Comparison of ENCODE assay signal across 26 cellular contexts in the genomic region with DNA sequence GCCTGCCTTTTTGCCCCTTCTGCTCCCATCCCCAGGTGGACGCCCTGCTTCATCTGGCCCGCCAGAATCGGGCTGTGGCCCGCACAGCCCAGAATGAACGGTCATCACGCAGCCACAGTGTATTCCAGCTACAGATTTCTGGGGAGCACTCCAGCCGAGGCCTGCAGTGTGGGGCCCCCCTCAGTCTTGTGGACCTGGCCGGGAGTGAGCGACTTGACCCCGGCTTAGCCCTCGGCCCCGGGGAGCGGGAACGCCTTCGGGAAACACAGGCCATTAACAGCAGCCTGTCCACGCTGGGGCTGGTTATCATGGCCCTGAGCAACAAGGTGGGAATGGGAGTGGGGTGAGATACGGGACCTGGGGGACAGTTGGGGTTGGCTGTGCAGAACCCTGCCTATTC. TPM values are rescaled to one million over a fixed set of nuclear protein-coding genes. Genes with fewer than 3 reads are reported as not detected.
DNase-seq lines count a peak whose midpoint lies in the region; ATAC-seq, FAIRE-seq and TF ChIP-seq lines count a peak whose summit lies in the region.
"Had no signal": no experiment of that assay in that cellular context is flagged by ENCODE, and none has a peak within 500 bp of the region (broad histone marks: within the 10 kb centered on the region; RNA-seq: fewer than 3 reads in every experiment).

No MANE protein-coding gene starts in this region.

- H3K27me3 Mint-ChIP-seq in activated CD4-positive, alpha-beta memory T cell treated with anti-CD3 and anti-CD28 coated beads, Interleukin-2, amount 10 ng/mL, durations not matched to agents 7 days and 5 days, result no peaks in the 10 kb centered on the region
- H3K27me3 Mint-ChIP-seq in activated CD4-positive, alpha-beta memory T cell treated with anti-CD3 and anti-CD28 coated beads for 36 hours, result no peaks in the 10 kb centered on the region
- no peaks in the 10 kb centered on the region for H3K27me3 Mint-ChIP-seq in CD8-positive, alpha-beta memory T cell
- H3K27me3 Mint-ChIP-seq: stimulated activated naive CD8-positive, alpha-beta T cell treated with anti-CD3 and anti-CD28 coated beads, Interleukin-15, amount 100 ng/mL, for 72 hours had no signal

- H3K9ac ChIP-seq in endothelial cell of umbilical vein (replicated peaks; ENCODE audit: extremely low read depth, insufficient read depth, low read length), result no peak overlapping the region

- H3K27ac Mint-ChIP-seq in activated CD4-positive, alpha-beta memory T cell treated with anti-CD3 and anti-CD28 coated beads, Interleukin-2, amount 10 ng/mL, durations not matched to agents 7 days and 5 days, result peak overlapping the region; percentile 67
- H3K27ac Mint-ChIP-seq in activated CD4-positive, alpha-beta memory T cell treated with anti-CD3 and anti-CD28 coated beads for 36 hours, result no peak overlapping the region
- H3K27ac Mint-ChIP-seq in CD8-positive, alpha-beta memory T cell, result peak overlapping the region in 5 of 8 donors; percentile 13 to 100 (median 77)

- H3K4me3 Mint-ChIP-seq in activated CD4-positive, alpha-beta memory T cell treated with anti-CD3 and anti-CD28 coated beads, Interleukin-2, amount 10 ng/mL, durations not matched to agents 7 days and 5 days, result no peak overlapping the region
- no peak overlapping the region for H3K4me3 Mint-ChIP-seq in activated CD4-positive, alpha-beta memory T cell treated with anti-CD3 and anti-CD28 coated beads for 36 hours
- H3K4me3 Mint-ChIP-seq in CD8-positive, alpha-beta memory T cell, result no peak overlapping the region
- H3K4me3 Mint-ChIP-seq: CD14-positive monocyte; stimulated activated naive CD8-positive, alpha-beta T cell treated with anti-CD3 and anti-CD28 coated beads, Interleukin-15, amount 100 ng/mL, for 72 hours; T-helper 1 cell treated with Interleukin-12 subunit alpha and Interleukin-12 subunit beta and Interleukin-4 antibody, amounts not matched to agents 30 μg/mL and 1 μg/mL, for 36 hours had no signal

- no peak for ATAC-seq in HG03442 (IDR thresholded peaks at IDR 0.05; ENCODE audit: unreplicated experiment)
- ATAC-seq: foreskin keratinocyte; heart left ventricle; left ventricle myocardium superior; SK-N-SH treated with all-trans-retinoic acid at 6 μM for 48 hours; stimulated activated naive CD8-positive, alpha-beta T cell treated with anti-CD3 and anti-CD28 coated beads, Interleukin-15, amount 100 ng/mL, for 72 hours had no signal

- H3K36me3 Mint-ChIP-seq in activated CD4-positive, alpha-beta memory T cell treated with anti-CD3 and anti-CD28 coated beads, Interleukin-2, amount 10 ng/mL, durations not matched to agents 7 days and 5 days (ENCODE audit: low read depth), result peaks cover 75% of the 10 kb centered on the region
- H3K36me3 Mint-ChIP-seq in activated CD4-positive, alpha-beta memory T cell treated with anti-CD3 and anti-CD28 coated beads for 36 hours, result peaks cover 56% of the 10 kb centered on the region
- H3K36me3 Mint-ChIP-seq in CD8-positive, alpha-beta memory T cell, result peaks cover 0 to 1% (median 0%) of the 10 kb centered on the region in 3 donors

- no peak overlapping the region for H3K4me3 ChIP-seq in CD8-positive, alpha-beta memory T cell (ENCODE audit: low read length)
- H3K4me3 ChIP-seq in endothelial cell of umbilical vein (replicated peaks in 1 of 3; ENCODE audit: insufficient read depth in 1 of 3, low read depth in 1 of 3, low read length in 3 of 3), result no peak overlapping the region
- H3K4me3 ChIP-seq: adrenal gland, esophagus squamous epithelium, heart left ventricle, thoracic aorta had no signal

- DNase-seq in activated CD4-positive, alpha-beta memory T cell treated with anti-CD3 and anti-CD28 coated beads, Interleukin-2, amount 10 ng/mL, durations not matched to agents 7 days and 5 days, result no peak
- DNase-seq in activated CD4-positive, alpha-beta memory T cell treated with anti-CD3 and anti-CD28 coated beads for 36 hours, result no peak
- peak in 1 of 5 donors; percentile 40 for DNase-seq in CD8-positive, alpha-beta memory T cell
- no peak for DNase-seq in endothelial cell of umbilical vein (ENCODE audit: low read depth, low spot score)
- DNase-seq in stimulated activated CD4-positive, alpha-beta T cell treated with anti-CD3 and anti-CD28 coated beads, Interleukin-2, amount 100 ng/mL, for 24 hours, result no peak
- DNase-seq: activated CD4-positive, alpha-beta T cell treated with anti-CD3 and anti-CD28 coated beads for 1 hour; adrenal gland; EL; esophagus squamous epithelium; foreskin keratinocyte; heart left ventricle; IMR-90; left ventricle myocardium superior; NCI-H146; NCI-H226; Right ventricle myocardium superior; small intestine; stimulated activated naive CD8-positive, alpha-beta T cell treated with anti-CD3 and anti-CD28 coated beads, Interleukin-15, amount 100 ng/mL, for 72 hours had no signal

- peaks cover 43% of the 10 kb centered on the region for H3K4me1 Mint-ChIP-seq in activated CD4-positive, alpha-beta memory T cell treated with anti-CD3 and anti-CD28 coated beads, Interleukin-2, amount 10 ng/mL, durations not matched to agents 7 days and 5 days
- H3K4me1 Mint-ChIP-seq in activated CD4-positive, alpha-beta memory T cell treated with anti-CD3 and anti-CD28 coated beads for 36 hours (ENCODE audit: low read depth), result peaks cover 21% of the 10 kb centered on the region
- H3K4me1 Mint-ChIP-seq in CD8-positive, alpha-beta memory T cell, result peaks cover 20 to 26% (median 24%) of the 10 kb centered on the region in 3 donors

- no peaks in the 10 kb centered on the region for H4K20me1 ChIP-seq in endothelial cell of umbilical vein (replicated peaks; ENCODE audit: control insufficient read depth, extremely low read depth, insufficient read depth, low read length)

- H3K9me3 ChIP-seq in CD8-positive, alpha-beta memory T cell (ENCODE audit: low read length), result no peaks in the 10 kb centered on the region
- no peaks in the 10 kb centered on the region for H3K9me3 ChIP-seq in endothelial cell of umbilical vein (replicated peaks; ENCODE audit: control insufficient read depth, insufficient read depth, low read length)
- H3K9me3 ChIP-seq: adrenal gland, esophagus squamous epithelium, heart left ventricle, thoracic aorta had no signal

- dilution Hi-C loops in endothelial cell of umbilical vein (cut with MboI; ENCODE audit: extremely low pct_ligation_motif_present, low sequenced_read_pairs), result no loop called here

- intact Hi-C loops in activated CD4-positive, alpha-beta memory T cell treated with anti-CD3 and anti-CD28 coated beads for 36 hours (cut with micrococcal nuclease), result no loop called here
- intact Hi-C loops in endothelial cell of umbilical vein (cut with micrococcal nuclease), result no loop called here

- peaks cover 6% of the 10 kb centered on the region for H3K79me2 ChIP-seq in endothelial cell of umbilical vein (ENCODE audit: control insufficient read depth, insufficient read depth, low read length)

- no peak overlapping the region for H2AFZ ChIP-seq in endothelial cell of umbilical vein (ENCODE audit: low read depth, low read length)

- no peaks in the 10 kb centered on the region for H3K9me1 ChIP-seq in endothelial cell of umbilical vein (replicated peaks; ENCODE audit: control insufficient read depth, extremely low read depth, insufficient read depth, low read length)

- no peak for TF ChIP-seq CTCF in endothelial cell of umbilical vein (IDR thresholded peaks at IDR 0.05; ENCODE audit: extremely low read depth in 1 of 2, insufficient read depth in 1 of 2, low read depth in 1 of 2, low read length in 2 of 2)

- H3K4me1 ChIP-seq in CD8-positive, alpha-beta memory T cell (ENCODE audit: insufficient read depth, low read length), result peaks cover 13% of the 10 kb centered on the region
- peaks cover 5% of the 10 kb centered on the region for H3K4me1 ChIP-seq in endothelial cell of umbilical vein (ENCODE audit: control insufficient read depth, extremely low read depth, insufficient read depth, low read length)
- H3K4me1 ChIP-seq: adrenal gland, foreskin keratinocyte had no signal

- no peak overlapping the region for H3K27ac ChIP-seq in CD8-positive, alpha-beta memory T cell (ENCODE audit: low read depth, low read length)
- H3K27ac ChIP-seq in endothelial cell of umbilical vein (ENCODE audit: insufficient read depth, low read depth, low read length), result no peak overlapping the region
- H3K27ac ChIP-seq: adrenal gland, esophagus squamous epithelium, foreskin keratinocyte, heart left ventricle, thoracic aorta had no signal

- no peaks in the 10 kb centered on the region for H3K27me3 ChIP-seq in CD8-positive, alpha-beta memory T cell (ENCODE audit: insufficient read depth, low read length, poor library complexity, severe bottlenecking)
- no peaks in the 10 kb centered on the region for H3K27me3 ChIP-seq in endothelial cell of umbilical vein (ENCODE audit: control insufficient read depth in 2 of 2, insufficient read depth in 2 of 2, low read length in 2 of 2)
- H3K27me3 ChIP-seq: adrenal gland, esophagus squamous epithelium, foreskin keratinocyte, heart left ventricle had no signal

- FAIRE-seq in endothelial cell of umbilical vein (lab: Jason Lieb, UNC), result no peak
- FAIRE-seq: endometrium, H1, keratinocyte, small intestine had no signal

- no peak for TF ChIP-seq POLR2A in endothelial cell of umbilical vein (IDR thresholded peaks at IDR 0.05; ENCODE audit: low read depth, low read length)

- no peaks in the 10 kb centered on the region for H3K9me3 Mint-ChIP-seq in activated CD4-positive, alpha-beta memory T cell treated with anti-CD3 and anti-CD28 coated beads, Interleukin-2, amount 10 ng/mL, durations not matched to agents 7 days and 5 days
- no peaks in the 10 kb centered on the region for H3K9me3 Mint-ChIP-seq in activated CD4-positive, alpha-beta memory T cell treated with anti-CD3 and anti-CD28 coated beads for 36 hours
- H3K9me3 Mint-ChIP-seq in CD8-positive, alpha-beta memory T cell, result no peaks in the 10 kb centered on the region
- H3K9me3 Mint-ChIP-seq: CD14-positive monocyte; stimulated activated naive CD8-positive, alpha-beta T cell treated with anti-CD3 and anti-CD28 coated beads, Interleukin-15, amount 100 ng/mL, for 72 hours; T-helper 1 cell treated with Interleukin-12 subunit alpha and Interleukin-12 subunit beta and Interleukin-4 antibody, amounts not matched to agents 30 μg/mL and 1 μg/mL, for 36 hours had no signal

- CTCF ChIA-PET in activated CD4-positive, alpha-beta memory T cell treated with anti-CD3 and anti-CD28 coated beads, Interleukin-2, amount 10 ng/mL, durations not matched to agents 7 days and 5 days (lab: Charles Lee), result interaction anchor here (0.6 kb wide), 1 partner anchor 148 kb away, joined by 3 read pairs; no protein-coding TSS in a partner anchor
- CTCF ChIA-PET in activated CD4-positive, alpha-beta memory T cell treated with anti-CD3 and anti-CD28 coated beads for 36 hours (lab: Charles Lee), result interaction anchor here (1.3 kb wide), 1 partner anchor 15 kb away, joined by 4 read pairs; no protein-coding TSS in a partner anchor
- CTCF ChIA-PET in CD8-positive, alpha-beta memory T cell (lab: Charles Lee), result interaction anchor here (1.8 kb wide), 1 partner anchor 129 kb away, joined by 4 read pairs; a partner anchor contains a TSS
- CTCF ChIA-PET in endothelial cell of umbilical vein (lab: Charles Lee), result interaction anchor here (1.5 kb wide), 1 partner anchor 14 kb away, joined by 7 read pairs; a partner anchor contains a TSS

- POLR2A ChIA-PET in activated CD4-positive, alpha-beta memory T cell treated with anti-CD3 and anti-CD28 coated beads, Interleukin-2, amount 10 ng/mL, durations not matched to agents 7 days and 5 days (lab: Charles Lee), result interaction anchor here (1.9 kb wide), 1 partner anchor 13 kb away, joined by 12 read pairs; a partner anchor contains a TSS
- POLR2A ChIA-PET in activated CD4-positive, alpha-beta memory T cell treated with anti-CD3 and anti-CD28 coated beads for 36 hours (lab: Charles Lee), result no interaction called here
- POLR2A ChIA-PET in CD8-positive, alpha-beta memory T cell (lab: Charles Lee), result no interaction called here
- POLR2A ChIA-PET in endothelial cell of umbilical vein (lab: Charles Lee), result no interaction called here

- H3K36me3 ChIP-seq in CD8-positive, alpha-beta memory T cell (ENCODE audit: insufficient read depth, low read length), result no peaks in the 10 kb centered on the region
- peaks cover 17 to 18% of the 10 kb centered on the region in 2 experiments for H3K36me3 ChIP-seq in endothelial cell of umbilical vein (ENCODE audit: control insufficient read depth in 2 of 2, extremely low read depth in 1 of 2, insufficient read depth in 2 of 2, low read length in 2 of 2)
- H3K36me3 ChIP-seq: adrenal gland, thoracic aorta had no signal

- H3K4me2 ChIP-seq in endothelial cell of umbilical vein (ENCODE audit: insufficient read depth, low read length), result no peak overlapping the region

- BruUV-seq in endothelial cell of umbilical vein (replicated peaks; lab: Mats Ljungman, UMichigan), result TSS peak; percentile 5

RNA-seq across cellular contexts. Expression of a gene that starts 4.7 kb away (rescaled TPM):
- 10 to 100 TPM; 46.4 to 51.4 TPM for total RNA-seq in activated CD4-positive, alpha-beta memory T cell treated with anti-CD3 and anti-CD28 coated beads, Interleukin-2, amount 10 ng/mL, durations not matched to agents 7 days and 5 days
- 10 to 100 TPM; 32.4 to 42.3 TPM for total RNA-seq in activated CD4-positive, alpha-beta memory T cell treated with anti-CD3 and anti-CD28 coated beads for 36 hours
- total RNA-seq in CD8-positive, alpha-beta memory T cell, result 10 to 100 TPM; 38.5 to 43.3 TPM
- 76.5 TPM for polyA plus RNA-seq in CD8-positive, alpha-beta memory T cell
- 28.8 and 32.5 TPM in 2 replicates for total RNA-seq in endothelial cell of umbilical vein
- polyA plus RNA-seq in endothelial cell of umbilical vein, result 53.1 and 62.6 TPM in 2 replicates
- 23.9 and 25.2 TPM in 2 replicates for polyA plus RNA-seq in endothelial cell of umbilical vein (2011; cell fraction: cytosol; rRNA removed)
- 186 and 227 TPM in 2 replicates for polyA plus RNA-seq in endothelial cell of umbilical vein (2011; cell fraction: nucleus; rRNA removed)
- 22.8 and 26.1 TPM in 2 replicates for polyA plus RNA-seq in endothelial cell of umbilical vein (2012)
- 22.3 and 26.8 TPM in 2 replicates for polyA minus RNA-seq in endothelial cell of umbilical vein
- polyA minus RNA-seq in endothelial cell of umbilical vein (2011; cell fraction: cytosol; rRNA and poly(A)+ RNA removed), result 8.6 TPM
- polyA minus RNA-seq in endothelial cell of umbilical vein (2011; cell fraction: nucleus; rRNA and poly(A)+ RNA removed), result 16.2 and 19.6 TPM in 2 replicates

RNA-seq across cellular contexts. Expression of a gene that starts 11.7 kb away (rescaled TPM):
- total RNA-seq in activated CD4-positive, alpha-beta memory T cell treated with anti-CD3 and anti-CD28 coated beads, Interleukin-2, amount 10 ng/mL, durations not matched to agents 7 days and 5 days, result 100 to 1,000 TPM; 243 TPM
- 100 to 1,000 TPM; 190 to 198 TPM for total RNA-seq in activated CD4-positive, alpha-beta memory T cell treated with anti-CD3 and anti-CD28 coated beads for 36 hours
- 100 to 1,000 TPM; 149 to 164 TPM for total RNA-seq in CD8-positive, alpha-beta memory T cell
- 451 TPM for polyA plus RNA-seq in CD8-positive, alpha-beta memory T cell
- 133 TPM in 2 replicates for total RNA-seq in endothelial cell of umbilical vein
- 202 and 241 TPM in 2 replicates for polyA plus RNA-seq in endothelial cell of umbilical vein
- 189 and 191 TPM in 2 replicates for polyA plus RNA-seq in endothelial cell of umbilical vein (2011; cell fraction: cytosol; rRNA removed)
- polyA plus RNA-seq in endothelial cell of umbilical vein (2011; cell fraction: nucleus; rRNA removed), result 92.8 and 109 TPM in 2 replicates
- 123 and 151 TPM in 2 replicates for polyA plus RNA-seq in endothelial cell of umbilical vein (2012)
- polyA minus RNA-seq in endothelial cell of umbilical vein, result 90.1 and 102 TPM in 2 replicates
- polyA minus RNA-seq in endothelial cell of umbilical vein (2011; cell fraction: cytosol; rRNA and poly(A)+ RNA removed), result 143 TPM
- 21.5 and 24.2 TPM in 2 replicates for polyA minus RNA-seq in endothelial cell of umbilical vein (2011; cell fraction: nucleus; rRNA and poly(A)+ RNA removed)

RNA-seq across cellular contexts. Expression of a gene that starts 13.7 kb away (rescaled TPM):
- 10 to 100 TPM; 35.3 to 39.7 TPM for total RNA-seq in activated CD4-positive, alpha-beta memory T cell treated with anti-CD3 and anti-CD28 coated beads, Interleukin-2, amount 10 ng/mL, durations not matched to agents 7 days and 5 days
- total RNA-seq in activated CD4-positive, alpha-beta memory T cell treated with anti-CD3 and anti-CD28 coated beads for 36 hours, result 10 to 100 TPM; 34.3 to 35.8 TPM
- total RNA-seq in CD8-positive, alpha-beta memory T cell, result 10 to 100 TPM; 22.6 to 24.9 TPM
- 1.0 TPM for polyA plus RNA-seq in CD8-positive, alpha-beta memory T cell
- total RNA-seq in endothelial cell of umbilical vein, result 14.3 and 15.1 TPM in 2 replicates
- 7.3 and 7.9 TPM in 2 replicates for polyA plus RNA-seq in endothelial cell of umbilical vein
- polyA plus RNA-seq in endothelial cell of umbilical vein (2011; cell fraction: cytosol; rRNA removed), result 3.2 and 3.9 TPM in 2 replicates
- 36.2 and 44.4 TPM in 2 replicates for polyA plus RNA-seq in endothelial cell of umbilical vein (2011; cell fraction: nucleus; rRNA removed)
- polyA plus RNA-seq in endothelial cell of umbilical vein (2012), result 6.4 and 10.8 TPM in 2 replicates
- 6.2 and 9.3 TPM in 2 replicates for polyA minus RNA-seq in endothelial cell of umbilical vein
- 0.31 TPM for polyA minus RNA-seq in endothelial cell of umbilical vein (2011; cell fraction: cytosol; rRNA and poly(A)+ RNA removed)
- polyA minus RNA-seq in endothelial cell of umbilical vein (2011; cell fraction: nucleus; rRNA and poly(A)+ RNA removed), result 11.4 and 14.9 TPM in 2 replicates
- polyA plus RNA-seq: CD14-positive monocyte had no signal

RNA-seq across cellular contexts. Expression of a gene that starts 14.5 kb away (rescaled TPM):
- 100 to 1,000 TPM; 125 to 127 TPM for total RNA-seq in activated CD4-positive, alpha-beta memory T cell treated with anti-CD3 and anti-CD28 coated beads, Interleukin-2, amount 10 ng/mL, durations not matched to agents 7 days and 5 days
- total RNA-seq in activated CD4-positive, alpha-beta memory T cell treated with anti-CD3 and anti-CD28 coated beads for 36 hours, result 100 to 1,000 TPM in 1 of 2 experiments, 10 to 100 TPM in 1; 94.6 to 103 TPM
- 10 to 100 TPM; 51.6 to 52.7 TPM for total RNA-seq in CD8-positive, alpha-beta memory T cell
- 0.39 TPM for polyA plus RNA-seq in CD8-positive, alpha-beta memory T cell
- total RNA-seq in endothelial cell of umbilical vein, result 63.4 and 65.9 TPM in 2 replicates
- 38.5 and 39.3 TPM in 2 replicates for polyA plus RNA-seq in endothelial cell of umbilical vein
- 46.2 and 46.6 TPM in 2 replicates for polyA plus RNA-seq in endothelial cell of umbilical vein (2011; cell fraction: cytosol; rRNA removed)
- 63.0 and 83.1 TPM in 2 replicates for polyA plus RNA-seq in endothelial cell of umbilical vein (2011; cell fraction: nucleus; rRNA removed)
- 15.2 and 30.1 TPM in 2 replicates for polyA plus RNA-seq in endothelial cell of umbilical vein (2012)
- 40.6 and 41.9 TPM in 2 replicates for polyA minus RNA-seq in endothelial cell of umbilical vein
- 33.3 TPM for polyA minus RNA-seq in endothelial cell of umbilical vein (2011; cell fraction: cytosol; rRNA and poly(A)+ RNA removed)
- 36.4 and 42.0 TPM in 2 replicates for polyA minus RNA-seq in endothelial cell of umbilical vein (2011; cell fraction: nucleus; rRNA and poly(A)+ RNA removed)

RNA-seq across cellular contexts. Expression of a gene that starts 48.2 kb away (rescaled TPM):
- 1 to 10 TPM; 6.9 to 7.4 TPM for total RNA-seq in activated CD4-positive, alpha-beta memory T cell treated with anti-CD3 and anti-CD28 coated beads, Interleukin-2, amount 10 ng/mL, durations not matched to agents 7 days and 5 days
- 10 to 100 TPM in 1 of 2 experiments, 1 to 10 TPM in 1; 9.7 to 10.1 TPM for total RNA-seq in activated CD4-positive, alpha-beta memory T cell treated with anti-CD3 and anti-CD28 coated beads for 36 hours
- 10 to 100 TPM; 16.4 to 16.5 TPM for total RNA-seq in CD8-positive, alpha-beta memory T cell
- 9.1 TPM for polyA plus RNA-seq in CD8-positive, alpha-beta memory T cell
- total RNA-seq in endothelial cell of umbilical vein, result 8.0 and 8.7 TPM in 2 replicates
- polyA plus RNA-seq in endothelial cell of umbilical vein, result 4.7 and 4.9 TPM in 2 replicates
- polyA plus RNA-seq in endothelial cell of umbilical vein (2011; cell fraction: cytosol; rRNA removed), result 3.5 and 3.7 TPM in 2 replicates
- polyA plus RNA-seq in endothelial cell of umbilical vein (2011; cell fraction: nucleus; rRNA removed), result 7.2 and 7.5 TPM in 2 replicates
- 6.0 and 7.5 TPM in 2 replicates for polyA plus RNA-seq in endothelial cell of umbilical vein (2012)
- polyA minus RNA-seq in endothelial cell of umbilical vein, result 8.0 and 9.0 TPM in 2 replicates
- polyA minus RNA-seq in endothelial cell of umbilical vein (2011; cell fraction: cytosol; rRNA and poly(A)+ RNA removed), result 11.2 TPM
- 2.1 and 3.5 TPM in 2 replicates for polyA minus RNA-seq in endothelial cell of umbilical vein (2011; cell fraction: nucleus; rRNA and poly(A)+ RNA removed)
